1 cellular context compared by ENCODE assay signal in genomic region chr1:153608742-153609584, GRCh38.
TF ChIP-seq lines count a peak whose summit lies in the region.

No MANE protein-coding gene starts in this region.

TF ChIP-seq in HepG2, 621 proteins besides CTCF, POLR2A, EP300 and RAD21 (continued from another document and continues in another):
- TF ChIP-seq ZNF619 (CRISPR knock-in tag; IDR thresholded peaks at IDR 0.05), result no peak
- TF ChIP-seq DNMT3B (CRISPR knock-in tag; conservative IDR thresholded peaks at IDR 0.05), result no peak
- peak; percentile 78; the same call in 1 of the 2 replicates for TF ChIP-seq SNAPC2 (CRISPR knock-in tag; IDR thresholded peaks at IDR 0.05)
- no peak for TF ChIP-seq SCMH1 (CRISPR knock-in tag; IDR thresholded peaks at IDR 0.05; ENCODE audit: borderline replicate concordance)
- peak; percentile 46; the same call in 1 of the 2 replicates for TF ChIP-seq ZNF414 (CRISPR knock-in tag; IDR thresholded peaks at IDR 0.05)
- TF ChIP-seq ZSCAN21 (CRISPR knock-in tag; IDR thresholded peaks at IDR 0.05; ENCODE audit: borderline replicate concordance), result peak; percentile 31
- peak; percentile 35; the same call in 1 of the 2 replicates for TF ChIP-seq DZIP1 (CRISPR knock-in tag; IDR thresholded peaks at IDR 0.05)
- TF ChIP-seq NR3C1 (CRISPR knock-in tag; IDR thresholded peaks at IDR 0.05), result no peak
- TF ChIP-seq SIN3B (IDR thresholded peaks at IDR 0.05; ENCODE audit: low read length), result 0 out of 2 replicates have a peak, but pooled peaks have one; percentile 18
- TF ChIP-seq ZNF101 (CRISPR knock-in tag; IDR thresholded peaks at IDR 0.05; ENCODE audit: borderline replicate concordance, low read depth), result no peak
- TF ChIP-seq POLR2AphosphoS5 (IDR thresholded peaks at IDR 0.05; ENCODE audit: low read depth, low read length), result peak; percentile 87
- peak; percentile 34; the same call in 1 of the 2 replicates for TF ChIP-seq BCL6 (CRISPR knock-in tag; IDR thresholded peaks at IDR 0.05)
- peak; percentile 16; the same call in 1 of the 2 replicates for TF ChIP-seq PHF20 (CRISPR knock-in tag; IDR thresholded peaks at IDR 0.05)
- TF ChIP-seq SMC3 (IDR thresholded peaks at IDR 0.05; ENCODE audit: low read length), result no peak
- 0 out of 2 replicates have a peak, but pooled peaks have one; percentile 13 for TF ChIP-seq ZNF772 (CRISPR knock-in tag; IDR thresholded peaks at IDR 0.05)
- 0 out of 2 replicates have a peak, but pooled peaks have one; percentile 26 for TF ChIP-seq SMAD1 (CRISPR knock-in tag; IDR thresholded peaks at IDR 0.05; ENCODE audit: borderline replicate concordance, low read depth)
- peak; percentile 68 for TF ChIP-seq NR2F6 (IDR thresholded peaks at IDR 0.05)
- TF ChIP-seq NR2F6 (CRISPR knock-in tag; IDR thresholded peaks at IDR 0.05), result peak; percentile 89
- TF ChIP-seq TEAD3 (CRISPR knock-in tag; optimal IDR thresholded peaks at IDR 0.05; ENCODE audit: borderline replicate concordance), result peak; percentile 86
- TF ChIP-seq PAF1 (CRISPR knock-in tag; IDR thresholded peaks at IDR 0.05), result no peak
- TF ChIP-seq FOSL2 (CRISPR knock-in tag; IDR thresholded peaks at IDR 0.05), result peak; percentile 89
- TF ChIP-seq ZNF816 (CRISPR knock-in tag; IDR thresholded peaks at IDR 0.05; ENCODE audit: borderline replicate concordance), result peak; percentile 69; the same call in 1 of the 2 replicates
- TF ChIP-seq, protein P1, sequence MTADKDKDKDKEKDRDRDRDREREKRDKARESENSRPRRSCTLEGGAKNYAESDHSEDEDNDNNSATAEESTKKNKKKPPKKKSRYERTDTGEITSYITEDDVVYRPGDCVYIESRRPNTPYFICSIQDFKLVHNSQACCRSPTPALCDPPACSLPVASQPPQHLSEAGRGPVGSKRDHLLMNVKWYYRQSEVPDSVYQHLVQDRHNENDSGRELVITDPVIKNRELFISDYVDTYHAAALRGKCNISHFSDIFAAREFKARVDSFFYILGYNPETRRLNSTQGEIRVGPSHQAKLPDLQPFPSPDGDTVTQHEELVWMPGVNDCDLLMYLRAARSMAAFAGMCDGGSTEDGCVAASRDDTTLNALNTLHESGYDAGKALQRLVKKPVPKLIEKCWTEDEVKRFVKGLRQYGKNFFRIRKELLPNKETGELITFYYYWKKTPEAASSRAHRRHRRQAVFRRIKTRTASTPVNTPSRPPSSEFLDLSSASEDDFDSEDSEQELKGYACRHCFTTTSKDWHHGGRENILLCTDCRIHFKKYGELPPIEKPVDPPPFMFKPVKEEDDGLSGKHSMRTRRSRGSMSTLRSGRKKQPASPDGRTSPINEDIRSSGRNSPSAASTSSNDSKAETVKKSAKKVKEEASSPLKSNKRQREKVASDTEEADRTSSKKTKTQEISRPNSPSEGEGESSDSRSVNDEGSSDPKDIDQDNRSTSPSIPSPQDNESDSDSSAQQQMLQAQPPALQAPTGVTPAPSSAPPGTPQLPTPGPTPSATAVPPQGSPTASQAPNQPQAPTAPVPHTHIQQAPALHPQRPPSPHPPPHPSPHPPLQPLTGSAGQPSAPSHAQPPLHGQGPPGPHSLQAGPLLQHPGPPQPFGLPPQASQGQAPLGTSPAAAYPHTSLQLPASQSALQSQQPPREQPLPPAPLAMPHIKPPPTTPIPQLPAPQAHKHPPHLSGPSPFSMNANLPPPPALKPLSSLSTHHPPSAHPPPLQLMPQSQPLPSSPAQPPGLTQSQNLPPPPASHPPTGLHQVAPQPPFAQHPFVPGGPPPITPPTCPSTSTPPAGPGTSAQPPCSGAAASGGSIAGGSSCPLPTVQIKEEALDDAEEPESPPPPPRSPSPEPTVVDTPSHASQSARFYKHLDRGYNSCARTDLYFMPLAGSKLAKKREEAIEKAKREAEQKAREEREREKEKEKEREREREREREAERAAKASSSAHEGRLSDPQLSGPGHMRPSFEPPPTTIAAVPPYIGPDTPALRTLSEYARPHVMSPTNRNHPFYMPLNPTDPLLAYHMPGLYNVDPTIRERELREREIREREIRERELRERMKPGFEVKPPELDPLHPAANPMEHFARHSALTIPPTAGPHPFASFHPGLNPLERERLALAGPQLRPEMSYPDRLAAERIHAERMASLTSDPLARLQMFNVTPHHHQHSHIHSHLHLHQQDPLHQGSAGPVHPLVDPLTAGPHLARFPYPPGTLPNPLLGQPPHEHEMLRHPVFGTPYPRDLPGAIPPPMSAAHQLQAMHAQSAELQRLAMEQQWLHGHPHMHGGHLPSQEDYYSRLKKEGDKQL (CRISPR knock-in tag; IDR thresholded peaks at IDR 0.05; ENCODE audit: low read depth), result no peak
- TF ChIP-seq ZNF33B (CRISPR knock-in tag; IDR thresholded peaks at IDR 0.05), result no peak
- TF ChIP-seq, protein P2, sequence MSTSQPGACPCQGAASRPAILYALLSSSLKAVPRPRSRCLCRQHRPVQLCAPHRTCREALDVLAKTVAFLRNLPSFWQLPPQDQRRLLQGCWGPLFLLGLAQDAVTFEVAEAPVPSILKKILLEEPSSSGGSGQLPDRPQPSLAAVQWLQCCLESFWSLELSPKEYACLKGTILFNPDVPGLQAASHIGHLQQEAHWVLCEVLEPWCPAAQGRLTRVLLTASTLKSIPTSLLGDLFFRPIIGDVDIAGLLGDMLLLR (CRISPR knock-in tag; IDR thresholded peaks at IDR 0.05), result 0 out of 2 replicates have a peak, but pooled peaks have one; percentile 55
- no peak for TF ChIP-seq SIX4 (CRISPR knock-in tag; IDR thresholded peaks at IDR 0.05)
- peak; percentile 71; the same call in 1 of the 2 replicates for TF ChIP-seq KDM2A (CRISPR knock-in tag; IDR thresholded peaks at IDR 0.05; ENCODE audit: borderline replicate concordance, low read depth)
- peak; percentile 52; the same call in 1 of the 2 replicates for TF ChIP-seq ZNF589 (CRISPR knock-in tag; conservative IDR thresholded peaks at IDR 0.05)
- TF ChIP-seq MTERF4 (CRISPR knock-in tag; IDR thresholded peaks at IDR 0.05), result peak; percentile 85; the same call in 1 of the 2 replicates
- TF ChIP-seq ZNF746 (CRISPR knock-in tag; IDR thresholded peaks at IDR 0.05), result peak; percentile 26; the same call in 1 of the 2 replicates
- TF ChIP-seq SPEN (CRISPR knock-in tag; IDR thresholded peaks at IDR 0.05; ENCODE audit: low read depth), result peak; percentile 71
- 0 out of 2 replicates have a peak, but pooled peaks have one; percentile 16 for TF ChIP-seq CBFB (CRISPR knock-in tag; IDR thresholded peaks at IDR 0.05)
- TF ChIP-seq SETDB1 (CRISPR knock-in tag; IDR thresholded peaks at IDR 0.05; ENCODE audit: borderline replicate concordance), result no peak
- TF ChIP-seq NR2F1 (CRISPR knock-in tag; IDR thresholded peaks at IDR 0.05), result peak; percentile 28 to 74; a peak in 3 of 4 replicates
- TF ChIP-seq ZFP90 (CRISPR knock-in tag; IDR thresholded peaks at IDR 0.05; ENCODE audit: borderline replicate concordance), result no peak
- TF ChIP-seq, protein P3, sequence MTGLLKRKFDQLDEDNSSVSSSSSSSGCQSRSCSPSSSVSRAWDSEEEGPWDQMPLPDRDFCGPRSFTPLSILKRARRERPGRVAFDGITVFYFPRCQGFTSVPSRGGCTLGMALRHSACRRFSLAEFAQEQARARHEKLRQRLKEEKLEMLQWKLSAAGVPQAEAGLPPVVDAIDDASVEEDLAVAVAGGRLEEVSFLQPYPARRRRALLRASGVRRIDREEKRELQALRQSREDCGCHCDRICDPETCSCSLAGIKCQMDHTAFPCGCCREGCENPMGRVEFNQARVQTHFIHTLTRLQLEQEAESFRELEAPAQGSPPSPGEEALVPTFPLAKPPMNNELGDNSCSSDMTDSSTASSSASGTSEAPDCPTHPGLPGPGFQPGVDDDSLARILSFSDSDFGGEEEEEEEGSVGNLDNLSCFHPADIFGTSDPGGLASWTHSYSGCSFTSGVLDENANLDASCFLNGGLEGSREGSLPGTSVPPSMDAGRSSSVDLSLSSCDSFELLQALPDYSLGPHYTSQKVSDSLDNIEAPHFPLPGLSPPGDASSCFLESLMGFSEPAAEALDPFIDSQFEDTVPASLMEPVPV (CRISPR knock-in tag; IDR thresholded peaks at IDR 0.05), result no peak
- TF ChIP-seq ARNTL (CRISPR knock-in tag; IDR thresholded peaks at IDR 0.05), result peak; percentile 59; the same call in 1 of the 2 replicates
- TF ChIP-seq ZNF749 (CRISPR knock-in tag; IDR thresholded peaks at IDR 0.05; ENCODE audit: borderline replicate concordance), result peak; percentile 71; the same call in 1 of the 2 replicates
- TF ChIP-seq, protein P4, sequence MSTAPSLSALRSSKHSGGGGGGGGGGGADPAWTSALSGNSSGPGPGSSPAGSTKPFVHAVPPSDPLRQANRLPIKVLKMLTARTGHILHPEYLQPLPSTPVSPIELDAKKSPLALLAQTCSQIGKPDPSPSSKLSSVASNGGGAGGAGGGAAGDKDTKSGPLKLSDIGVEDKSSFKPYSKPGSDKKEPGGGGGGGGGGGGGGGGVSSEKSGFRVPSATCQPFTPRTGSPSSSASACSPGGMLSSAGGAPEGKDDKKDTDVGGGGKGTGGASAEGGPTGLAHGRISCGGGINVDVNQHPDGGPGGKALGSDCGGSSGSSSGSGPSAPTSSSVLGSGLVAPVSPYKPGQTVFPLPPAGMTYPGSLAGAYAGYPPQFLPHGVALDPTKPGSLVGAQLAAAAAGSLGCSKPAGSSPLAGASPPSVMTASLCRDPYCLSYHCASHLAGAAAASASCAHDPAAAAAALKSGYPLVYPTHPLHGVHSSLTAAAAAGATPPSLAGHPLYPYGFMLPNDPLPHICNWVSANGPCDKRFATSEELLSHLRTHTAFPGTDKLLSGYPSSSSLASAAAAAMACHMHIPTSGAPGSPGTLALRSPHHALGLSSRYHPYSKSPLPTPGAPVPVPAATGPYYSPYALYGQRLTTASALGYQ (CRISPR knock-in tag; IDR thresholded peaks at IDR 0.05), result no peak; the same call in 1 of the 2 replicates
- TF ChIP-seq JUN (CRISPR knock-in tag; IDR thresholded peaks at IDR 0.05), result peak; percentile 87
- peak; percentile 43; the same call in 1 of the 2 replicates for TF ChIP-seq ZBED4 (CRISPR knock-in tag; IDR thresholded peaks at IDR 0.05; ENCODE audit: borderline replicate concordance)
- peak; percentile 65; the same call in 1 of the 2 replicates for TF ChIP-seq CREB1 (IDR thresholded peaks at IDR 0.05)
- 0 out of 2 replicates have a peak, but pooled peaks have one; percentile 27 for TF ChIP-seq CREB1 (CRISPR knock-in tag; IDR thresholded peaks at IDR 0.05)
- peak; percentile 83; the same call in 1 of the 2 replicates for TF ChIP-seq ZNF670 (CRISPR knock-in tag; IDR thresholded peaks at IDR 0.05; ENCODE audit: borderline replicate concordance)
- TF ChIP-seq ZNF644 (CRISPR knock-in tag; IDR thresholded peaks at IDR 0.05; ENCODE audit: low read depth), result 0 out of 2 replicates have a peak, but pooled peaks have one; percentile 31
- TF ChIP-seq ZNF563 (CRISPR knock-in tag; IDR thresholded peaks at IDR 0.05), result 0 out of 2 replicates have a peak, but pooled peaks have one; percentile 68
